In genomic region chr14:88005050-88005481, GRCh38 we compare ENCODE assay signal across 8 cellular contexts. TPM values are rescaled to one million over a fixed set of nuclear protein-coding genes. Genes with fewer than 3 reads are reported as not detected.
DNase-seq lines count a peak whose midpoint lies in the region; ATAC-seq and TF ChIP-seq lines count a peak whose summit lies in the region.

A gene with protein sequence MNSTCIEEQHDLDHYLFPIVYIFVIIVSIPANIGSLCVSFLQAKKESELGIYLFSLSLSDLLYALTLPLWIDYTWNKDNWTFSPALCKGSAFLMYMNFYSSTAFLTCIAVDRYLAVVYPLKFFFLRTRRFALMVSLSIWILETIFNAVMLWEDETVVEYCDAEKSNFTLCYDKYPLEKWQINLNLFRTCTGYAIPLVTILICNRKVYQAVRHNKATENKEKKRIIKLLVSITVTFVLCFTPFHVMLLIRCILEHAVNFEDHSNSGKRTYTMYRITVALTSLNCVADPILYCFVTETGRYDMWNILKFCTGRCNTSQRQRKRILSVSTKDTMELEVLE (plus strand): TSS chr14:88005135. CDS start chr14:88010848, 5,713 bp downstream.

- H3K36me3 Mint-ChIP-seq in CD8-positive, alpha-beta memory T cell: peaks cover 9 to 31% (median 10%) of the 10 kb centered on the region in 3 donors
- H3K36me3 Mint-ChIP-seq in activated B cell treated with CpG ODN at 0.5 μM for 24 hours (ENCODE audit: low read depth) (peaks cover 26% of the 10 kb centered on the region), Calu3 (ENCODE audit: insufficient read depth, unreplicated experiment) (no peaks in the 10 kb centered on the region)

- CTCF ChIA-PET in CD8-positive, alpha-beta memory T cell (lab: Charles Lee): interaction anchor here (1.0 to 3.1 kb wide), 4 partner anchors 10 to 60 kb away, joined by 3 to 16 read pairs (median 11); partner anchors contain the start of gene GALC
- CTCF ChIA-PET in activated B cell treated with CpG ODN at 0.5 μM for 24 hours (lab: Charles Lee): interaction anchor here (1.7 to 3.1 kb wide), 3 partner anchors 9 to 60 kb away, joined by 5 to 14 read pairs (median 12); partner anchors contain the start of gene GALC
- CTCF ChIA-PET in Calu3 (lab: Charles Lee): no interaction called here

- H3K9me3 Mint-ChIP-seq in CD8-positive, alpha-beta memory T cell: no peaks in the 10 kb centered on the region
- H3K9me3 Mint-ChIP-seq in activated B cell treated with CpG ODN at 0.5 μM for 24 hours (no peaks in the 10 kb centered on the region), Calu3 (ENCODE audit: low read depth, unreplicated experiment) (no peaks in the 10 kb centered on the region)

- POLR2A ChIA-PET in CD8-positive, alpha-beta memory T cell (lab: Charles Lee): interaction anchor here (2.5 to 3.1 kb wide), 2 partner anchors 11 to 53 kb away, joined by 12 to 69 read pairs; partner anchors contain the start of gene GALC
- POLR2A ChIA-PET in activated B cell treated with CpG ODN at 0.5 μM for 24 hours (lab: Charles Lee): interaction anchor here (0.6 to 4.2 kb wide), 4 partner anchors 11 to 319 kb away, joined by 3 to 131 read pairs (median 11); partner anchors contain the start of gene GALC

- intact Hi-C loops in activated B cell treated with CpG ODN at 0.5 μM for 24 hours (cut with micrococcal nuclease) (loop anchor here (5.0 kb wide), 2 partner anchors 817 to 1952 kb away; partner anchors contain the start of genes TDP1 and TTC8), Calu3 (cut with micrococcal nuclease; ENCODE audit: unreplicated experiment) (no loop called here)

- peaks cover 0 to 1% of the 10 kb centered on the region in 2 donors for H3K27me3 Mint-ChIP-seq in CD8-positive, alpha-beta memory T cell
- H3K27me3 Mint-ChIP-seq in activated B cell treated with CpG ODN at 0.5 μM for 24 hours (no peaks in the 10 kb centered on the region), Calu3 (ENCODE audit: unreplicated experiment) (no peaks in the 10 kb centered on the region)

- peaks cover 49% of the 10 kb centered on the region for H3K4me1 ChIP-seq in CD8-positive, alpha-beta memory T cell (ENCODE audit: insufficient read depth, low read length)
- no peaks in the 10 kb centered on the region for H3K4me1 ChIP-seq in muscle layer of duodenum (ENCODE audit: control insufficient read depth in 1 of 2, insufficient read depth in 2 of 2, low read length in 2 of 2)

- peak within 1 kb of the TSS; percentile 58 for H3K4me3 ChIP-seq in CD8-positive, alpha-beta memory T cell (ENCODE audit: low read length)
- H3K4me3 ChIP-seq in muscle layer of duodenum (ENCODE audit: low read depth in 1 of 2, low read length in 2 of 2): peak within 1 kb of the TSS in 1 of 2 donors; percentile 35
- H3K4me3 ChIP-seq in foreskin fibroblast (ENCODE audit: low read depth in 1 of 2, low read length in 2 of 2): no peak within 1 kb of the TSS

- ATAC-seq in GM19324 (IDR thresholded peaks at IDR 0.05; ENCODE audit: low FRiP score, unreplicated experiment): peak; percentile 62
- ATAC-seq in HG03280 (IDR thresholded peaks at IDR 0.05; ENCODE audit: unreplicated experiment): peak; percentile 77
- ATAC-seq in activated B cell treated with CpG ODN at 0.5 μM for 24 hours (ENCODE audit: low read depth): peak; percentile 78

- peak within 1 kb of the TSS; percentile 77 to 95 (median 88) for H3K4me3 Mint-ChIP-seq in CD8-positive, alpha-beta memory T cell
- H3K4me3 Mint-ChIP-seq in activated B cell treated with CpG ODN at 0.5 μM for 24 hours: peak within 1 kb of the TSS; percentile 83
- H3K4me3 Mint-ChIP-seq in Calu3 (ENCODE audit: low read depth, unreplicated experiment): no peak within 1 kb of the TSS

- no TSS peak for BruUV-seq in Calu3 (replicated peaks; lab: Mats Ljungman, UMichigan)

- peaks cover 50 to 74% (median 74%) of the 10 kb centered on the region in 3 donors for H3K4me1 Mint-ChIP-seq in CD8-positive, alpha-beta memory T cell
- H3K4me1 Mint-ChIP-seq in activated B cell treated with CpG ODN at 0.5 μM for 24 hours (peaks cover 67% of the 10 kb centered on the region), Calu3 (ENCODE audit: low read depth, unreplicated experiment) (no peaks in the 10 kb centered on the region)

- peak within 1 kb of the TSS; percentile 76 for H3K27ac ChIP-seq in CD8-positive, alpha-beta memory T cell (ENCODE audit: low read depth, low read length)
- H3K27ac ChIP-seq in muscle layer of duodenum (ENCODE audit: low read length): peak within 1 kb of the TSS; percentile 75

- H3K36me3 ChIP-seq in CD8-positive, alpha-beta memory T cell (ENCODE audit: insufficient read depth, low read length): no peaks in the 10 kb centered on the region
- H3K36me3 ChIP-seq in muscle layer of duodenum (ENCODE audit: control insufficient read depth in 1 of 2, insufficient read depth in 2 of 2, low read length in 2 of 2): no peaks in the 10 kb centered on the region

- H3K27me3 ChIP-seq in CD8-positive, alpha-beta memory T cell (ENCODE audit: insufficient read depth, low read length, poor library complexity, severe bottlenecking): no peaks in the 10 kb centered on the region
- no peaks in the 10 kb centered on the region for H3K27me3 ChIP-seq in muscle layer of duodenum (ENCODE audit: low read depth, low read length)

- TF ChIP-seq CTCF in activated B cell treated with CpG ODN at 0.5 μM for 24 hours (IDR thresholded peaks at IDR 0.05) (no peak), foreskin fibroblast (IDR thresholded peaks at IDR 0.05; ENCODE audit: low read depth, low read length) (no peak), Calu3 (IDR thresholded peaks at IDR 0.05; ENCODE audit: unreplicated experiment) (no peak)

- peak in 4 of 5 donors; percentile 34 to 71 (median 66) for DNase-seq in CD8-positive, alpha-beta memory T cell
- DNase-seq in activated B cell treated with CpG ODN at 0.5 μM for 24 hours (no peak), NCI-H187 treated with DMSO at 0.1 percent for 48 hours (lab: John Stamatoyannopoulos, UW) (no peak), foreskin fibroblast (no peak), Calu3 (no peak)

- H3K9me3 ChIP-seq in CD8-positive, alpha-beta memory T cell (ENCODE audit: low read length): no peaks in the 10 kb centered on the region
- no peaks in the 10 kb centered on the region for H3K9me3 ChIP-seq in muscle layer of duodenum (ENCODE audit: control insufficient read depth in 1 of 2, low read length in 2 of 2)

- peak within 1 kb of the TSS; percentile 94 to 99 (median 98) for H3K27ac Mint-ChIP-seq in CD8-positive, alpha-beta memory T cell
- H3K27ac Mint-ChIP-seq in activated B cell treated with CpG ODN at 0.5 μM for 24 hours (peak within 1 kb of the TSS; percentile 84), Calu3 (ENCODE audit: unreplicated experiment) (no peak within 1 kb of the TSS)

RNA-seq across cellular contexts. Expression of the gene that starts here (rescaled TPM):
- total RNA-seq in CD8-positive, alpha-beta memory T cell: 10 to 100 TPM; 15.2 to 16.1 TPM
- polyA plus RNA-seq in CD8-positive, alpha-beta memory T cell: 40.4 TPM
- total RNA-seq in activated B cell treated with CpG ODN at 0.5 μM for 24 hours (13.7 and 14.7 TPM in 2 replicates), Calu3 (2022) (0.09 and 0.12 TPM in 2 replicates)

Comparison
In these comparisons a context has a peak if more than half of its experiments do, and no peak if none do; other contexts are left out.
1. RNA of the gene that starts here (total RNA-seq): 15.2 to 16.1 TPM in CD8-positive, alpha-beta memory T cell and 13.7 to 14.7 TPM in activated B cell treated with CpG ODN at 0.5 μM for 24 hours; 0.09 to 0.12 TPM in Calu3; every median in the first group is over 10 times any median in the second.
2. DNase-seq: peak in CD8-positive, alpha-beta memory T cell (4 of 5); none in activated B cell treated with CpG ODN at 0.5 μM for 24 hours (single experiment), NCI-H187 treated with DMSO at 0.1 percent for 48 hours (single experiment), foreskin fibroblast (0 of 2) and Calu3 (single experiment).
3. Peak in every context shown above with its lines, with median percentiles within 50 percentile points of each other: ATAC-seq.